In genomic region chr1:5701642-5702041, GRCh38 we compare ENCODE assay signal across 9 cellular contexts.
"Had no signal": no experiment of that assay in that cellular context is flagged by ENCODE, and none has a peak within 500 bp of the region (broad histone marks: within the 10 kb centered on the region; RNA-seq: fewer than 3 reads in every experiment).

No MANE protein-coding gene starts in this region.

- H3K4me1 ChIP-seq: HAP-1 had no signal

- ATAC-seq: HCT116 had no signal

- H3K9me3 ChIP-seq: HAP-1 had no signal

- H3K9ac ChIP-seq: GM23248, KMS-11 had no signal

- H3K27ac ChIP-seq: GM23248, KMS-11 had no signal

- H2AFZ ChIP-seq: GM23248 had no signal

- FAIRE-seq: HTR-8/SVneo had no signal

- H3K4me3 ChIP-seq: GM23248, HAP-1 had no signal

- H3K36me3 ChIP-seq: HAP-1 had no signal

- DNase-seq: GM23248, GOT3, H7, IMR-90, KBM-7 had no signal

- H3K4me2 ChIP-seq: KMS-11 had no signal
